7 cellular contexts compared by ENCODE assay signal in genomic region chr22:40183603-40184002, GRCh38. TPM values are rescaled to one million over a fixed set of nuclear protein-coding genes. Genes with fewer than 3 reads are reported as not detected.
DNase-seq lines count a peak whose midpoint lies in the region; ATAC-seq, FAIRE-seq and TF ChIP-seq lines count a peak whose summit lies in the region.
"Not testable (repeated sequence)": the region's sequence is repeated elsewhere in the genome, so short reads cannot be mapped to it uniquely, and the experiment has no call there.

No MANE protein-coding gene starts in this region.

- FAIRE-seq in endothelial cell of umbilical vein (lab: Jason Lieb, UNC) = not testable (repeated sequence)

- peaks cover 37% of the 10 kb centered on the region for H3K4me1 ChIP-seq in HAP-1
- peaks cover 42% of the 10 kb centered on the region for H3K4me1 ChIP-seq in endothelial cell of umbilical vein (ENCODE audit: control insufficient read depth, extremely low read depth, insufficient read depth, low read length)

- H3K4me3 Mint-ChIP-seq in activated B cell treated with CpG ODN at 0.5 μM for 24 hours, nephron progenitor cell: not testable (repeated sequence)
- H3K4me3 Mint-ChIP-seq in activated naive CD8-positive, alpha-beta T cell treated with anti-CD3 and anti-CD28 coated beads, Interleukin-2, amount 10 ng/mL, durations not matched to agents 7 days and 5 days = peak overlapping the region; percentile 70
- H3K4me3 Mint-ChIP-seq in stimulated activated naive B cell treated with anti-CD40 and anti-IgM and Interleukin-4, amounts not matched to agents 10 μg/mL and 1 μg/mL and 100 μg/mL, for 72 hours = peak overlapping the region; percentile 44 to 51

- H3K79me2 ChIP-seq in endothelial cell of umbilical vein (ENCODE audit: control insufficient read depth, insufficient read depth, low read length) = peaks cover 83% of the 10 kb centered on the region

- H3K4me2 ChIP-seq in endothelial cell of umbilical vein (ENCODE audit: insufficient read depth, low read length) = peak overlapping the region; percentile 66

- CTCF ChIA-PET in activated B cell treated with CpG ODN at 0.5 μM for 24 hours (lab: Charles Lee) = not testable (repeated sequence)
- CTCF ChIA-PET in endothelial cell of umbilical vein (lab: Charles Lee) = interaction anchor here (1.1 to 2.5 kb wide), 3 partner anchors 10 to 32 kb away, joined by 3 to 12 read pairs (median 4); no protein-coding TSS in a partner anchor

- peaks cover 71% of the 10 kb centered on the region for H3K4me1 Mint-ChIP-seq in activated B cell treated with CpG ODN at 0.5 μM for 24 hours
- H3K4me1 Mint-ChIP-seq in activated naive CD8-positive, alpha-beta T cell treated with anti-CD3 and anti-CD28 coated beads, Interleukin-2, amount 10 ng/mL, durations not matched to agents 7 days and 5 days = peaks cover 47% of the 10 kb centered on the region
- H3K4me1 Mint-ChIP-seq in nephron progenitor cell = peaks cover 62% of the 10 kb centered on the region
- peaks cover 47 to 77% of the 10 kb centered on the region in 2 donors for H3K4me1 Mint-ChIP-seq in stimulated activated naive B cell treated with anti-CD40 and anti-IgM and Interleukin-4, amounts not matched to agents 10 μg/mL and 1 μg/mL and 100 μg/mL, for 72 hours

- dilution Hi-C loops in endothelial cell of umbilical vein (cut with MboI; ENCODE audit: extremely low pct_ligation_motif_present, low sequenced_read_pairs) = not testable (repeated sequence)

- H3K9me1 ChIP-seq in endothelial cell of umbilical vein (replicated peaks; ENCODE audit: control insufficient read depth, extremely low read depth, insufficient read depth, low read length) = not testable (repeated sequence)

- not testable (repeated sequence) for TF ChIP-seq POLR2A in endothelial cell of umbilical vein (IDR thresholded peaks at IDR 0.05; ENCODE audit: low read depth, low read length)

- BruUV-seq in endothelial cell of umbilical vein (replicated peaks; lab: Mats Ljungman, UMichigan) = not testable (repeated sequence)

- H3K4me3 ChIP-seq in HAP-1 (0 out of 2 replicates have a peak overlapping the region, but pooled peaks have one; percentile 3), endothelial cell of umbilical vein (replicated peaks in 1 of 3; ENCODE audit: insufficient read depth in 1 of 3, low read depth in 1 of 3, low read length in 3 of 3) (peak overlapping the region in 1 of 3 experiments; percentile 41)

- ATAC-seq in activated B cell treated with CpG ODN at 0.5 μM for 24 hours (ENCODE audit: low read depth); activated naive CD8-positive, alpha-beta T cell treated with anti-CD3 and anti-CD28 coated beads, Interleukin-2, amount 10 ng/mL, durations not matched to agents 7 days and 5 days (ENCODE audit: low read depth); stimulated activated naive B cell treated with anti-CD40 and anti-IgM and Interleukin-4, amounts not matched to agents 10 μg/mL and 1 μg/mL and 100 μg/mL, for 72 hours (replicated peaks): not testable (repeated sequence)
- ATAC-seq in left lobe of liver = peak; percentile 14

- H3K27ac Mint-ChIP-seq in activated B cell treated with CpG ODN at 0.5 μM for 24 hours (peak overlapping the region; percentile 68), nephron progenitor cell (peak overlapping the region; percentile 76)
- H3K27ac Mint-ChIP-seq in activated naive CD8-positive, alpha-beta T cell treated with anti-CD3 and anti-CD28 coated beads, Interleukin-2, amount 10 ng/mL, durations not matched to agents 7 days and 5 days; stimulated activated naive B cell treated with anti-CD40 and anti-IgM and Interleukin-4, amounts not matched to agents 10 μg/mL and 1 μg/mL and 100 μg/mL, for 72 hours: not testable (repeated sequence)

- not testable (repeated sequence) for TF ChIP-seq CTCF in activated B cell treated with CpG ODN at 0.5 μM for 24 hours (IDR thresholded peaks at IDR 0.05); endothelial cell of umbilical vein (IDR thresholded peaks at IDR 0.05; ENCODE audit: extremely low read depth in 1 of 2, insufficient read depth in 1 of 2, low read depth in 1 of 2, low read length in 2 of 2); nephron progenitor cell (IDR thresholded peaks at IDR 0.05)

- in situ Hi-C loops in HAP-1 (cut with MboI; ENCODE audit: low sequenced_read_pairs) = loop anchor here (10.0 kb wide), 1 partner anchor 139 kb away; no protein-coding TSS in a partner anchor

- not testable (repeated sequence) for H3K27me3 Mint-ChIP-seq in activated B cell treated with CpG ODN at 0.5 μM for 24 hours; activated naive CD8-positive, alpha-beta T cell treated with anti-CD3 and anti-CD28 coated beads, Interleukin-2, amount 10 ng/mL, durations not matched to agents 7 days and 5 days; nephron progenitor cell (ENCODE audit: low read depth, poor library complexity); stimulated activated naive B cell treated with anti-CD40 and anti-IgM and Interleukin-4, amounts not matched to agents 10 μg/mL and 1 μg/mL and 100 μg/mL, for 72 hours

- not testable (repeated sequence) for H3K9me3 ChIP-seq in HAP-1; endothelial cell of umbilical vein (replicated peaks; ENCODE audit: control insufficient read depth, insufficient read depth, low read length)

- H4K20me1 ChIP-seq in endothelial cell of umbilical vein (replicated peaks; ENCODE audit: control insufficient read depth, extremely low read depth, insufficient read depth, low read length) = not testable (repeated sequence)

- not testable (repeated sequence) for H3K27me3 ChIP-seq in HAP-1 (ENCODE audit: low read depth); endothelial cell of umbilical vein (ENCODE audit: control insufficient read depth in 2 of 2, insufficient read depth in 2 of 2, low read length in 2 of 2)

- H3K9me3 Mint-ChIP-seq in activated B cell treated with CpG ODN at 0.5 μM for 24 hours; activated naive CD8-positive, alpha-beta T cell treated with anti-CD3 and anti-CD28 coated beads, Interleukin-2, amount 10 ng/mL, durations not matched to agents 7 days and 5 days; stimulated activated naive B cell treated with anti-CD40 and anti-IgM and Interleukin-4, amounts not matched to agents 10 μg/mL and 1 μg/mL and 100 μg/mL, for 72 hours: not testable (repeated sequence)
- H3K9me3 Mint-ChIP-seq in nephron progenitor cell = peaks cover 15% of the 10 kb centered on the region

- H2AFZ ChIP-seq in endothelial cell of umbilical vein (ENCODE audit: low read depth, low read length) = not testable (repeated sequence)

- intact Hi-C loops in activated B cell treated with CpG ODN at 0.5 μM for 24 hours (cut with micrococcal nuclease) = not testable (repeated sequence)
- intact Hi-C loops in endothelial cell of umbilical vein (cut with micrococcal nuclease) = loop anchor here (1.0 to 2.0 kb wide), 3 partner anchors 55 to 139 kb away; no protein-coding TSS in a partner anchor

- H3K36me3 Mint-ChIP-seq in activated B cell treated with CpG ODN at 0.5 μM for 24 hours (ENCODE audit: low read depth) (peaks cover 34% of the 10 kb centered on the region), nephron progenitor cell (ENCODE audit: low read depth) (peaks cover 27% of the 10 kb centered on the region)
- peaks cover 26% of the 10 kb centered on the region for H3K36me3 Mint-ChIP-seq in activated naive CD8-positive, alpha-beta T cell treated with anti-CD3 and anti-CD28 coated beads, Interleukin-2, amount 10 ng/mL, durations not matched to agents 7 days and 5 days
- peaks cover 7 to 18% of the 10 kb centered on the region in 2 donors for H3K36me3 Mint-ChIP-seq in stimulated activated naive B cell treated with anti-CD40 and anti-IgM and Interleukin-4, amounts not matched to agents 10 μg/mL and 1 μg/mL and 100 μg/mL, for 72 hours

- DNase-seq in HAP-1 (ENCODE audit: low spot score in 2 of 2) (peak in 1 of 2 experiments; percentile 22), left lobe of liver (ENCODE audit: low spot score) (peak; percentile 66)
- DNase-seq in activated B cell treated with CpG ODN at 0.5 μM for 24 hours; activated naive CD8-positive, alpha-beta T cell treated with anti-CD3 and anti-CD28 coated beads, Interleukin-2, amount 10 ng/mL, durations not matched to agents 7 days and 5 days; endothelial cell of umbilical vein (ENCODE audit: low read depth, low spot score); nephron progenitor cell; stimulated activated naive B cell treated with anti-CD40 and anti-IgM and Interleukin-4, amounts not matched to agents 10 μg/mL and 1 μg/mL and 100 μg/mL, for 72 hours: not testable (repeated sequence)

- peak overlapping the region; percentile 68 for H3K9ac ChIP-seq in endothelial cell of umbilical vein (replicated peaks; ENCODE audit: extremely low read depth, insufficient read depth, low read length)

- H3K27ac ChIP-seq in endothelial cell of umbilical vein (ENCODE audit: insufficient read depth, low read depth, low read length) = peak overlapping the region; percentile 89

- not testable (repeated sequence) for H3K36me3 ChIP-seq in HAP-1 (replicated peaks); endothelial cell of umbilical vein (ENCODE audit: control insufficient read depth in 2 of 2, extremely low read depth in 1 of 2, insufficient read depth in 2 of 2, low read length in 2 of 2)

- POLR2A ChIA-PET in activated B cell treated with CpG ODN at 0.5 μM for 24 hours (lab: Charles Lee) = interaction anchor here (0.7 to 1.6 kb wide), 2 partner anchors 27 to 139 kb away, joined by 3 to 8 read pairs; no protein-coding TSS in a partner anchor
- POLR2A ChIA-PET in activated naive CD8-positive, alpha-beta T cell treated with anti-CD3 and anti-CD28 coated beads, Interleukin-2, amount 10 ng/mL, durations not matched to agents 7 days and 5 days (lab: Charles Lee); endothelial cell of umbilical vein (lab: Charles Lee): not testable (repeated sequence)

RNA-seq across cellular contexts. Expression of gene TNRC6B, which starts 5.9 kb away (rescaled TPM):
- total RNA-seq in activated B cell treated with CpG ODN at 0.5 μM for 24 hours (84.6 and 95.2 TPM in 2 replicates), endothelial cell of umbilical vein (33.3 and 37.2 TPM in 2 replicates), left lobe of liver (29.0 TPM)
- 10 to 100 TPM; 89.6 to 91.4 TPM for total RNA-seq in activated naive CD8-positive, alpha-beta T cell treated with anti-CD3 and anti-CD28 coated beads, Interleukin-2, amount 10 ng/mL, durations not matched to agents 7 days and 5 days
- 8.5 and 10.6 TPM in 2 replicates for polyA plus RNA-seq in endothelial cell of umbilical vein
- polyA plus RNA-seq in endothelial cell of umbilical vein (2011; cell fraction: cytosol; rRNA removed) = 7.3 and 7.7 TPM in 2 replicates
- 16.9 and 21.7 TPM in 2 replicates for polyA plus RNA-seq in endothelial cell of umbilical vein (2011; cell fraction: nucleus; rRNA removed)
- 6.3 and 9.0 TPM in 2 replicates for polyA plus RNA-seq in endothelial cell of umbilical vein (2012)
- polyA minus RNA-seq in endothelial cell of umbilical vein = 40.4 and 50.1 TPM in 2 replicates
- 12.3 TPM for polyA minus RNA-seq in endothelial cell of umbilical vein (2011; cell fraction: cytosol; rRNA and poly(A)+ RNA removed)
- 49.4 and 51.6 TPM in 2 replicates for polyA minus RNA-seq in endothelial cell of umbilical vein (2011; cell fraction: nucleus; rRNA and poly(A)+ RNA removed)
